In the genomic region with DNA sequence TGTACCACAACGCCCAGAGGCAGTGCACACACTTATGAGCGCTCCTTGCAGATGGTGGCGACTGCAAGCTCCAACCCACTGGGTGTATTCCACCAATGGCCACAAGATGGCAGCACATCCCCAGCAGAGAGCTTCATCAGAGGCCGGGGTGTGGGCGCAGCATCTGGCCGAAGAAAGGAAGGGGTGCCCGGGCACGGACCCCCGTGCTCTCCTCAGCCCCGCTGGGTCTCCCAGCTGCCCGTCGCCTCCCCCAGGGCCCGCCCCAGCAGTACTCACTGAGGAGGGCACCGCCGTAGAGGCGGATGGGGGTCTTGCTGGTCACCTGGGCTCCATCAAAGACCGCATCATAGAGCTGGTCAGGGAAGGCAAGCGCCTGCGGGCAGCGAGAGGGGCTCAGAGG, we compare ENCODE assay signal across 8 cellular contexts. TPM values are rescaled to one million over a fixed set of nuclear protein-coding genes. Genes with fewer than 3 reads are reported as not detected.
DNase-seq lines count a peak whose midpoint lies in the region; ATAC-seq and TF ChIP-seq lines count a peak whose summit lies in the region.

No MANE protein-coding gene starts in this region.

- H3K9me3 ChIP-seq in ovary (no peaks in the 10 kb centered on the region), transverse colon (no peaks in the 10 kb centered on the region)

- H3K36me3 ChIP-seq in ovary (no peaks in the 10 kb centered on the region), transverse colon (no peaks in the 10 kb centered on the region)

- H3K4me3 ChIP-seq in ovary (no peak overlapping the region), transverse colon (no peak overlapping the region)

- H3K27me3 ChIP-seq in ovary (no peaks in the 10 kb centered on the region), transverse colon (no peaks in the 10 kb centered on the region)

- TF ChIP-seq POLR2A in ovary (IDR thresholded peaks at IDR 0.05) (no peak), transverse colon (IDR thresholded peaks at IDR 0.05) (no peak)

- in situ Hi-C loops in transverse colon (cut with MboI; ENCODE audit: low pct_ligation_motif_present in 1 of 4, low pct_unique_long_range_greater_than_20kb in 1 of 4, low sequenced_read_pairs in 3 of 4) = loop anchor here (5.0 to 25.0 kb wide), 4 partner anchors 166 to 401 kb away; no protein-coding TSS in a partner anchor

- peaks cover 2% of the 10 kb centered on the region for H3K4me1 ChIP-seq in ovary (ENCODE audit: insufficient read depth)
- peaks cover 0 to 5% (median 0%) of the 10 kb centered on the region in 4 donors for H3K4me1 ChIP-seq in transverse colon

- 13 to 17% (median 15%) methylated on average over 14 to 20 of the region's 20 CpGs for WGBS in ovary, 3 donors
- 10% methylated on average over 3 of the region's 20 CpGs; no CpG with 5 or more reads in 1 of the 2 donors for WGBS in transverse colon (ENCODE audit: low coverage in 1 of 2), 2 donors

- no peak overlapping the region for H3K27ac ChIP-seq in ovary
- no peak overlapping the region for H3K27ac ChIP-seq in transverse colon

- DNase-seq in AG20443 (ENCODE audit: low spot score) = peak; percentile 87
- DNase-seq in KG1 (lab: John Stamatoyannopoulos, UW) = peak; percentile 60
- DNase-seq in RPMI8226 = peak; percentile 74
- peak; percentile 71 to 78 for DNase-seq in activated T-helper 1 cell treated with anti-CD3 and anti-CD28 coated beads, Interleukin-2, amount 50 U/mL, for 16 hours (ENCODE audit: low read depth in 1 of 2, low spot score in 1 of 2)
- peak; percentile 51 for DNase-seq in foreskin melanocyte
- peak; percentile 66 to 87 (median 84) for DNase-seq in ovary
- DNase-seq in transverse colon = peak; percentile 88

- TF ChIP-seq CTCF in ovary (IDR thresholded peaks at IDR 0.05) (peak; percentile 86 to 91 (median 87)), transverse colon (IDR thresholded peaks at IDR 0.05) (peak; percentile 96 to 98 (median 97))

- ATAC-seq in GM19043 (IDR thresholded peaks at IDR 0.05; ENCODE audit: low read depth, unreplicated experiment) = peak; percentile 78

- no peak for TF ChIP-seq EP300 in ovary (IDR thresholded peaks at IDR 0.05)
- TF ChIP-seq EP300 in transverse colon (IDR thresholded peaks at IDR 0.05; ENCODE audit: low read depth) = no peak

- intact Hi-C loops in ovary (cut with DNase I) (loop anchor here in 3 of 4 donors (2.0 to 10.0 kb wide), 6 partner anchors 166 to 398 kb away; no protein-coding TSS in a partner anchor), transverse colon (cut with DNase I; ENCODE audit: low total_unique reads) (loop anchor here (2.0 kb wide), 1 partner anchor 166 kb away; no protein-coding TSS in a partner anchor)

RNA-seq across cellular contexts. Expression of a gene that starts 14.2 kb away (rescaled TPM):
- total RNA-seq in ovary = 10 to 100 TPM in 6 of 7 donors, 1 to 10 TPM in 1; 9.2 to 51.9 (median 21.8) TPM
- 10 to 100 TPM; 20.3 to 26.6 TPM for polyA plus RNA-seq in ovary
- total RNA-seq in transverse colon = 10 to 100 TPM; 41.5 to 90.0 (median 56.4) TPM
